Comparison of ENCODE assay signal across 8 cellular contexts in the genomic region with DNA sequence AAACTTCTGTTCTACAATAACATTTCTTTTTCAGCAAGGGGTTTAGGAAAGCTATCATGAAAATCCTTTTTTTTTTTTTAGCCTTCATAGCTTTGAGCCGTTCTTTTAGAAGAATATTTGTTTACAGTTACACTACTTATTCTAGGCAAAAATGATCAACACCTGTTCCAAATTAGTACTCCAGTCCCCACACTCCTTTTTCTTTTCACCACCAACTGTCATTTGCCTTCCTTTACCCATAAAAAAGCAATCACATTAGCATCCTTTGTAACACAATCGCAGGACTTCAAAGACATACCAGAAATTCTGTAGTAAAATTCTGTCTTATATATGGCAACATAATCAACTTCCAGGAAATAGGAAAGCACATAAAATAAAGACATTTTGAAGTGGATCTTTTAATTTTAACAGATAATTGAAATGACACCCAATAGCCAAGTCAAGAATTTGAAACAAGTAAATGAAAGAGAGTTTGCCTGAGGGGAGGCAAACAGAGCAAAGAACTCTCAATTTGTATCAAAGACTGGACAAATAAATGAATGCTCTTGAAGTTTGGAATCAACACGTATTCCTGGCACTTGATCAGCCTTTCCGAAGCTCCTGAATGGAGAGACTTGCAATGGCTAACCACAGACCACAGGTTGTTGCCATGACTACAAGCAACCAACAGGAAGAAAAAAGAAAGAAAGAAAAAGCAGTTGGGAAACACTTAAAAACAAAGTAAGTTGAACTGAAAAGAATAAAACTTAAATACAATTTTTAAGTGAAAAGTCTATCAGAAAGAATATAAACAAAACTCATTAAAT.
A peak's percentile ranks its signal among the peaks of the same experiment; 100 is the strongest.
DNase-seq lines count a peak whose midpoint lies in the region; ATAC-seq and TF ChIP-seq lines count a peak whose summit lies in the region.
"Had no signal": no experiment of that assay in that cellular context is flagged by ENCODE, and none has a peak within 500 bp of the region (broad histone marks: within the 10 kb centered on the region; RNA-seq: fewer than 3 reads in every experiment).

No MANE protein-coding gene starts in this region.

- DNase-seq in HCEC 1CT (peak; percentile 5), NCI-H345 treated with DMSO at 0.1 percent for 48 hours (lab: John Stamatoyannopoulos, UW; ENCODE audit: unreplicated experiment) (peak; percentile 52), epithelial cell of esophagus (ENCODE audit: low read depth) (peak; percentile 65), skeletal muscle cell (ENCODE audit: low read depth) (peak; percentile 81), NCI-H510A (lab: John Stamatoyannopoulos, UW) (no peak), HEK293T (ENCODE audit: extremely low spot score) (no peak)

- CTCF ChIA-PET in HEK293T (lab: Yijun Ruan, JAX): interaction anchor here (0.6 kb wide), 1 partner anchor 190 kb away, joined by 3 read pairs; no protein-coding TSS in a partner anchor

- TF ChIP-seq CTCF in epithelial cell of esophagus (IDR thresholded peaks at IDR 0.05; ENCODE audit: insufficient read depth, low read depth, low read length, missing control alignments): no peak

- no peak for ATAC-seq in HG03378 (IDR thresholded peaks at IDR 0.05; ENCODE audit: unreplicated experiment)
- ATAC-seq: body of pancreas had no signal

- POLR2A ChIA-PET in HEK293T (lab: Yijun Ruan, JAX): no interaction called here

- H3K4me3 ChIP-seq in epithelial cell of esophagus (ENCODE audit: low read length) (no peak overlapping the region), skeletal muscle cell (ENCODE audit: low read depth, low read length) (no peak overlapping the region)
- H3K4me3 ChIP-seq: body of pancreas had no signal

TF ChIP-seq in HEK293T, 16 proteins besides CTCF, POLR2A, EP300 and RAD21:
- TF ChIP-seq TARDBP (IDR thresholded peaks at IDR 0.05) (no peak), SP1 (IDR thresholded peaks at IDR 0.05) (no peak), LEF1 (IDR thresholded peaks at IDR 0.05; ENCODE audit: borderline replicate concordance) (no peak), ARNT (IDR thresholded peaks at IDR 0.05) (no peak), CTBP1 (IDR thresholded peaks at IDR 0.05; ENCODE audit: borderline replicate concordance) (no peak), FOXM1 (IDR thresholded peaks at IDR 0.05; ENCODE audit: borderline replicate concordance) (no peak), ELF4 (IDR thresholded peaks at IDR 0.05) (no peak), L3MBTL2 (conservative IDR thresholded peaks at IDR 0.05) (no peak), BHLHE40 (IDR thresholded peaks at IDR 0.05; ENCODE audit: borderline replicate concordance) (no peak), FOXK2 (IDR thresholded peaks at IDR 0.05) (no peak; the same call in 1 of the 2 replicates), FOXA1 (IDR thresholded peaks at IDR 0.05) (no peak), ZNF384 (IDR thresholded peaks at IDR 0.05) (no peak), HDGF (IDR thresholded peaks at IDR 0.05; ENCODE audit: borderline replicate concordance) (no peak), NFRKB (IDR thresholded peaks at IDR 0.05) (no peak)

Comparison
In these comparisons a context has a peak if more than half of its experiments do, and no peak if none do; other contexts are left out.
1. DNase-seq: peak in HCEC 1CT (single experiment), NCI-H345 treated with DMSO at 0.1 percent for 48 hours (single experiment), epithelial cell of esophagus (single experiment) and skeletal muscle cell (single experiment); none in NCI-H510A (single experiment) and HEK293T (single experiment).